1 cellular context compared by ENCODE assay signal in genomic region chr11:128727320-128727719, GRCh38.
TF ChIP-seq lines count a peak whose summit lies in the region.

No MANE protein-coding gene starts in this region.

TF ChIP-seq in GM23338, 12 proteins besides CTCF, POLR2A, EP300 and RAD21:
- TF ChIP-seq, protein P1, sequence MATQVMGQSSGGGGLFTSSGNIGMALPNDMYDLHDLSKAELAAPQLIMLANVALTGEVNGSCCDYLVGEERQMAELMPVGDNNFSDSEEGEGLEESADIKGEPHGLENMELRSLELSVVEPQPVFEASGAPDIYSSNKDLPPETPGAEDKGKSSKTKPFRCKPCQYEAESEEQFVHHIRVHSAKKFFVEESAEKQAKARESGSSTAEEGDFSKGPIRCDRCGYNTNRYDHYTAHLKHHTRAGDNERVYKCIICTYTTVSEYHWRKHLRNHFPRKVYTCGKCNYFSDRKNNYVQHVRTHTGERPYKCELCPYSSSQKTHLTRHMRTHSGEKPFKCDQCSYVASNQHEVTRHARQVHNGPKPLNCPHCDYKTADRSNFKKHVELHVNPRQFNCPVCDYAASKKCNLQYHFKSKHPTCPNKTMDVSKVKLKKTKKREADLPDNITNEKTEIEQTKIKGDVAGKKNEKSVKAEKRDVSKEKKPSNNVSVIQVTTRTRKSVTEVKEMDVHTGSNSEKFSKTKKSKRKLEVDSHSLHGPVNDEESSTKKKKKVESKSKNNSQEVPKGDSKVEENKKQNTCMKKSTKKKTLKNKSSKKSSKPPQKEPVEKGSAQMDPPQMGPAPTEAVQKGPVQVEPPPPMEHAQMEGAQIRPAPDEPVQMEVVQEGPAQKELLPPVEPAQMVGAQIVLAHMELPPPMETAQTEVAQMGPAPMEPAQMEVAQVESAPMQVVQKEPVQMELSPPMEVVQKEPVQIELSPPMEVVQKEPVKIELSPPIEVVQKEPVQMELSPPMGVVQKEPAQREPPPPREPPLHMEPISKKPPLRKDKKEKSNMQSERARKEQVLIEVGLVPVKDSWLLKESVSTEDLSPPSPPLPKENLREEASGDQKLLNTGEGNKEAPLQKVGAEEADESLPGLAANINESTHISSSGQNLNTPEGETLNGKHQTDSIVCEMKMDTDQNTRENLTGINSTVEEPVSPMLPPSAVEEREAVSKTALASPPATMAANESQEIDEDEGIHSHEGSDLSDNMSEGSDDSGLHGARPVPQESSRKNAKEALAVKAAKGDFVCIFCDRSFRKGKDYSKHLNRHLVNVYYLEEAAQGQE (IDR thresholded peaks at IDR 0.05; ENCODE audit: unreplicated experiment) = no peak
- TF ChIP-seq ETS1 (IDR thresholded peaks at IDR 0.05) (no peak), JUNB (IDR thresholded peaks at IDR 0.05; ENCODE audit: unreplicated experiment) (no peak), NANOG (IDR thresholded peaks at IDR 0.05; ENCODE audit: borderline replicate concordance) (no peak), EZH2phosphoT487 (IDR thresholded peaks at IDR 0.05; ENCODE audit: unreplicated experiment) (no peak), STAT1 (IDR thresholded peaks at IDR 0.05; ENCODE audit: unreplicated experiment) (no peak), CREB1 (CRISPR knock-in tag; IDR thresholded peaks at IDR 0.05; ENCODE audit: low read depth) (no peak), EZH2 (IDR thresholded peaks at IDR 0.05; ENCODE audit: low read depth, unreplicated experiment) (no peak), ZNF331 (CRISPR knock-in tag; IDR thresholded peaks at IDR 0.05; ENCODE audit: low read depth) (no peak), POLR2AphosphoS5 (IDR thresholded peaks at IDR 0.05; ENCODE audit: low read depth) (no peak), ZNF114 (CRISPR knock-in tag; IDR thresholded peaks at IDR 0.05) (no peak)
- TF ChIP-seq, protein P2, sequence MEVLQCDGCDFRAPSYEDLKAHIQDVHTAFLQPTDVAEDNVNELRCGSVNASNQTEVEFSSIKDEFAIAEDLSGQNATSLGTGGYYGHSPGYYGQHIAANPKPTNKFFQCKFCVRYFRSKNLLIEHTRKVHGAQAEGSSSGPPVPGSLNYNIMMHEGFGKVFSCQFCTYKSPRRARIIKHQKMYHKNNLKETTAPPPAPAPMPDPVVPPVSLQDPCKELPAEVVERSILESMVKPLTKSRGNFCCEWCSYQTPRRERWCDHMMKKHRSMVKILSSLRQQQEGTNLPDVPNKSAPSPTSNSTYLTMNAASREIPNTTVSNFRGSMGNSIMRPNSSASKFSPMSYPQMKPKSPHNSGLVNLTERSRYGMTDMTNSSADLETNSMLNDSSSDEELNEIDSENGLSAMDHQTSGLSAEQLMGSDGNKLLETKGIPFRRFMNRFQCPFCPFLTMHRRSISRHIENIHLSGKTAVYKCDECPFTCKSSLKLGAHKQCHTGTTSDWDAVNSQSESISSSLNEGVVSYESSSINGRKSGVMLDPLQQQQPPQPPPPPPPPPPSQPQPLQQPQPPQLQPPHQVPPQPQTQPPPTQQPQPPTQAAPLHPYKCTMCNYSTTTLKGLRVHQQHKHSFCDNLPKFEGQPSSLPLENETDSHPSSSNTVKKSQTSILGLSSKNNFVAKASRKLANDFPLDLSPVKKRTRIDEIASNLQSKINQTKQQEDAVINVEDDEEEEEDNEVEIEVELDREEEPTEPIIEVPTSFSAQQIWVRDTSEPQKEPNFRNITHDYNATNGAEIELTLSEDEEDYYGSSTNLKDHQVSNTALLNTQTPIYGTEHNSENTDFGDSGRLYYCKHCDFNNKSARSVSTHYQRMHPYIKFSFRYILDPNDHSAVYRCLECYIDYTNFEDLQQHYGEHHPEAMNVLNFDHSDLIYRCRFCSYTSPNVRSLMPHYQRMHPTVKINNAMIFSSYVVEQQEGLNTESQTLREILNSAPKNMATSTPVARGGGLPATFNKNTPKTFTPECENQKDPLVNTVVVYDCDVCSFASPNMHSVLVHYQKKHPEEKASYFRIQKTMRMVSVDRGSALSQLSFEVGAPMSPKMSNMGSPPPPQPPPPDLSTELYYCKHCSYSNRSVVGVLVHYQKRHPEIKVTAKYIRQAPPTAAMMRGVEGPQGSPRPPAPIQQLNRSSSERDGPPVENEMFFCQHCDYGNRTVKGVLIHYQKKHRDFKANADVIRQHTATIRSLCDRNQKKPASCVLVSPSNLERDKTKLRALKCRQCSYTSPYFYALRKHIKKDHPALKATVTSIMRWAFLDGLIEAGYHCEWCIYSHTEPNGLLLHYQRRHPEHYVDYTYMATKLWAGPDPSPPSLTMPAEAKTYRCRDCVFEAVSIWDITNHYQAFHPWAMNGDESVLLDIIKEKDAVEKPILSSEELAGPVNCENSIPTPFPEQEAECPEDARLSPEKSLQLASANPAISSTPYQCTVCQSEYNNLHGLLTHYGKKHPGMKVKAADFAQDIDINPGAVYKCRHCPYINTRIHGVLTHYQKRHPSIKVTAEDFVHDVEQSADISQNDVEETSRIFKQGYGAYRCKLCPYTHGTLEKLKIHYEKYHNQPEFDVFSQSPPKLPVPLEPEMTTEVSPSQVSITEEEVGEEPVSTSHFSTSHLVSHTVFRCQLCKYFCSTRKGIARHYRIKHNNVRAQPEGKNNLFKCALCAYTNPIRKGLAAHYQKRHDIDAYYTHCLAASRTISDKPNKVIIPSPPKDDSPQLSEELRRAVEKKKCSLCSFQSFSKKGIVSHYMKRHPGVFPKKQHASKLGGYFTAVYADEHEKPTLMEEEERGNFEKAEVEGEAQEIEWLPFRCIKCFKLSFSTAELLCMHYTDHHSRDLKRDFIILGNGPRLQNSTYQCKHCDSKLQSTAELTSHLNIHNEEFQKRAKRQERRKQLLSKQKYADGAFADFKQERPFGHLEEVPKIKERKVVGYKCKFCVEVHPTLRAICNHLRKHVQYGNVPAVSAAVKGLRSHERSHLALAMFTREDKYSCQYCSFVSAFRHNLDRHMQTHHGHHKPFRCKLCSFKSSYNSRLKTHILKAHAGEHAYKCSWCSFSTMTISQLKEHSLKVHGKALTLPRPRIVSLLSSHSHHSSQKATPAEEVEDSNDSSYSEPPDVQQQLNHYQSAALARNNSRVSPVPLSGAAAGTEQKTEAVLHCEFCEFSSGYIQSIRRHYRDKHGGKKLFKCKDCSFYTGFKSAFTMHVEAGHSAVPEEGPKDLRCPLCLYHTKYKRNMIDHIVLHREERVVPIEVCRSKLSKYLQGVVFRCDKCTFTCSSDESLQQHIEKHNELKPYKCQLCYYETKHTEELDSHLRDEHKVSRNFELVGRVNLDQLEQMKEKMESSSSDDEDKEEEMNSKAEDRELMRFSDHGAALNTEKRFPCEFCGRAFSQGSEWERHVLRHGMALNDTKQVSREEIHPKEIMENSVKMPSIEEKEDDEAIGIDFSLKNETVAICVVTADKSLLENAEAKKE (CRISPR knock-in tag; IDR thresholded peaks at IDR 0.05) = no peak
